In the genomic region with DNA sequence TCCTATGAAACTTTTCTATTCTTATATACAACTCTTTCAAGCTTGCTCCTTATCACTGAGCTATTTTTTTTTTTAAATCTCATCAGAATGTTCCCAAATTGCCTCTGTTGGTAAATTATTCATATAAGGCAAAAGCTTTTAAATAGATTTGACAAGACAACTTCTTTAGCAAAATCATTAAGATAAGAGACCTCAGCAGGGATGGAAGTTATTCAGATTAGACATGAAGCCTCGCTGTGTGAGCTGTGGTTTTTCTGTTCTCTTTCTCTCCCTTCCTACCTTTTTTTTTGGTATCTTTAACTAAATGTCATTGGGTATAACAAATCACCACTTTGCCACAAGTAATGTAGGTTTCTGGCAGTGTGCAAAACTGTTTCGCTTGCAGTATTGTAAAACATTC, we compare ENCODE assay signal across 15 cellular contexts.
DNase-seq lines count a peak whose midpoint lies in the region; ATAC-seq and TF ChIP-seq lines count a peak whose summit lies in the region.
"Had no signal": no experiment of that assay in that cellular context is flagged by ENCODE, and none has a peak within 500 bp of the region (broad histone marks: within the 10 kb centered on the region; RNA-seq: fewer than 3 reads in every experiment).

No MANE protein-coding gene starts in this region.

- no peak overlapping the region for H2AFZ ChIP-seq in smooth muscle cell (ENCODE audit: low read depth)
- H2AFZ ChIP-seq: GM23248 had no signal

- in situ Hi-C loops in Panc1 (cut with HindIII; ENCODE audit: low pct_unique_long_range_greater_than_20kb, low sequenced_read_pairs), result no loop called here

- H3F3A ChIP-seq in smooth muscle cell (ENCODE audit: low read depth), result no peaks in the 10 kb centered on the region

- TF ChIP-seq EP300 in tibial nerve (IDR thresholded peaks at IDR 0.05), result no peak

- ATAC-seq in Panc1, result no peak
- ATAC-seq in foreskin keratinocyte, result no peak

- no peaks in the 10 kb centered on the region for H4K20me1 ChIP-seq in smooth muscle cell (ENCODE audit: low read depth)
- H4K20me1 ChIP-seq: BLaER1 had no signal

- H3K4me1 ChIP-seq in HEK293 (ENCODE audit: control insufficient read depth, insufficient read depth, low read length), result peaks cover 27% of the 10 kb centered on the region
- H3K4me1 ChIP-seq in Panc1 (ENCODE audit: control insufficient read depth, insufficient read depth, low read length), result no peaks in the 10 kb centered on the region
- peaks cover 12% of the 10 kb centered on the region for H3K4me1 ChIP-seq in foreskin keratinocyte
- no peaks in the 10 kb centered on the region for H3K4me1 ChIP-seq in smooth muscle cell (ENCODE audit: low read depth)
- no peaks in the 10 kb centered on the region for H3K4me1 ChIP-seq in tibial nerve
- H3K4me1 ChIP-seq: BLaER1, HAP-1 had no signal

- POLR2A ChIA-PET in HEK293 (lab: Yijun Ruan, JAX) (no interaction called here), Panc1 (lab: Charles Lee) (interaction anchor here (0.6 kb wide), 1 partner anchor 470 kb away, joined by 6 read pairs; no protein-coding TSS in a partner anchor)

- no peak for TF ChIP-seq POLR2A in tibial nerve (IDR thresholded peaks at IDR 0.05)

- no peak overlapping the region for H3K27ac ChIP-seq in HEK293 (ENCODE audit: extremely low read depth, low read depth, low read length)
- peak overlapping the region; percentile 29; the same call in 1 of the 2 replicates for H3K27ac ChIP-seq in Panc1 (ENCODE audit: low read length)
- H3K27ac ChIP-seq in foreskin keratinocyte, result peak overlapping the region; percentile 82
- no peak overlapping the region for H3K27ac ChIP-seq in smooth muscle cell (ENCODE audit: low read depth)
- H3K27ac ChIP-seq in tibial nerve, result no peak overlapping the region
- H3K27ac ChIP-seq in caudate nucleus (ENCODE audit: low read depth, low read length), result no peak overlapping the region
- no peak overlapping the region for H3K27ac ChIP-seq in substantia nigra (ENCODE audit: low read depth, low read length, poor library complexity, severe bottlenecking)
- H3K27ac ChIP-seq: BLaER1, GM23248 had no signal

- no peaks in the 10 kb centered on the region for H3K9me3 ChIP-seq in HEK293 (ENCODE audit: control insufficient read depth, insufficient read depth, low read depth, low read length)
- no peaks in the 10 kb centered on the region for H3K9me3 ChIP-seq in Panc1 (ENCODE audit: control insufficient read depth, insufficient read depth, low read depth, low read length)
- no peaks in the 10 kb centered on the region for H3K9me3 ChIP-seq in smooth muscle cell (replicated peaks; ENCODE audit: low read depth)
- no peaks in the 10 kb centered on the region for H3K9me3 ChIP-seq in tibial nerve
- H3K9me3 ChIP-seq: BLaER1, HAP-1 had no signal

- H3K9ac ChIP-seq in smooth muscle cell (ENCODE audit: low read depth), result no peak overlapping the region
- H3K9ac ChIP-seq: BLaER1, GM23248 had no signal

- H3K4me3 ChIP-seq in HEK293 (ENCODE audit: low read depth, low read length), result no peak overlapping the region
- no peak overlapping the region for H3K4me3 ChIP-seq in Panc1 (ENCODE audit: low read depth in 2 of 2, low read length in 2 of 2)
- H3K4me3 ChIP-seq in smooth muscle cell, result no peak overlapping the region
- H3K4me3 ChIP-seq in tibial nerve, result no peak overlapping the region
- H3K4me3 ChIP-seq: BLaER1, GM23248, HAP-1 had no signal

- no peak for TF ChIP-seq CTCF in HEK293 (tag by site-specific recombination; IDR thresholded peaks at IDR 0.05)
- TF ChIP-seq CTCF in Panc1 (IDR thresholded peaks at IDR 0.05), result no peak
- no peak for TF ChIP-seq CTCF in foreskin keratinocyte (conservative IDR thresholded peaks at IDR 0.05)
- no peak for TF ChIP-seq CTCF in smooth muscle cell (IDR thresholded peaks at IDR 0.05; ENCODE audit: borderline replicate concordance, insufficient read depth, poor library complexity, severe bottlenecking)
- no peak for TF ChIP-seq CTCF in tibial nerve (IDR thresholded peaks at IDR 0.05)

- no TSS peak for BruUV-seq in Panc1 (replicated peaks; lab: Mats Ljungman, UMichigan)

- H3K27me3 ChIP-seq in Panc1 (ENCODE audit: control insufficient read depth, insufficient read depth, low read length) (no peaks in the 10 kb centered on the region), foreskin keratinocyte (no peaks in the 10 kb centered on the region), smooth muscle cell (ENCODE audit: low read depth) (no peaks in the 10 kb centered on the region), tibial nerve (no peaks in the 10 kb centered on the region)
- H3K27me3 ChIP-seq: BLaER1 had no signal

- H3K36me3 ChIP-seq in HEK293 (ENCODE audit: control insufficient read depth in 2 of 2, insufficient read depth in 1 of 2, low read length in 2 of 2) (no peaks in the 10 kb centered on the region), Panc1 (ENCODE audit: control insufficient read depth, insufficient read depth, low read length) (no peaks in the 10 kb centered on the region), smooth muscle cell (ENCODE audit: low read depth) (no peaks in the 10 kb centered on the region), tibial nerve (no peaks in the 10 kb centered on the region)
- H3K36me3 ChIP-seq: BLaER1, HAP-1 had no signal

- CTCF ChIA-PET in HEK293 (lab: Yijun Ruan, JAX) (no interaction called here), Panc1 (lab: Charles Lee) (no interaction called here)

- intact Hi-C loops in Panc1 (cut with micrococcal nuclease; ENCODE audit: unreplicated experiment), result no loop called here

- H3K79me2 ChIP-seq in smooth muscle cell (ENCODE audit: low read depth), result no peaks in the 10 kb centered on the region

- DNase-seq in Panc1 (ENCODE audit: low read depth, low spot score) (no peak), foreskin keratinocyte (no peak), smooth muscle cell (lab: John Stamatoyannopoulos, UW; ENCODE audit: unreplicated experiment) (no peak), tibial nerve (ENCODE audit: low spot score in 2 of 2) (no peak), caudate nucleus (lab: John Stamatoyannopoulos, UW) (no peak), substantia nigra (lab: John Stamatoyannopoulos, UW) (no peak)
- DNase-seq: 8988T; CD4-positive, alpha-beta memory T cell; DMS153; DMS79; GDM1; GM23248 had no signal

- H3K4me2 ChIP-seq in smooth muscle cell, result peak overlapping the region; percentile 33
- H3K4me2 ChIP-seq: BLaER1 had no signal

- 46% methylated on average over 2 of the region's 2 CpGs for WGBS in smooth muscle cell (ENCODE audit: low lambda C conversion rate)
- WGBS in tibial nerve, 2 donors, result 87 to 91% methylated on average over 2 of the region's 2 CpGs

TF ChIP-seq in HEK293, 187 proteins besides CTCF, POLR2A, EP300 and RAD21:
- TF ChIP-seq ZNF37A (tag by site-specific recombination; IDR thresholded peaks at IDR 0.05) (no peak), SCRT2 (tag by site-specific recombination; IDR thresholded peaks at IDR 0.05) (no peak), ZIC2 (tag by site-specific recombination; IDR thresholded peaks at IDR 0.05) (no peak)
- TF ChIP-seq, protein P1, sequence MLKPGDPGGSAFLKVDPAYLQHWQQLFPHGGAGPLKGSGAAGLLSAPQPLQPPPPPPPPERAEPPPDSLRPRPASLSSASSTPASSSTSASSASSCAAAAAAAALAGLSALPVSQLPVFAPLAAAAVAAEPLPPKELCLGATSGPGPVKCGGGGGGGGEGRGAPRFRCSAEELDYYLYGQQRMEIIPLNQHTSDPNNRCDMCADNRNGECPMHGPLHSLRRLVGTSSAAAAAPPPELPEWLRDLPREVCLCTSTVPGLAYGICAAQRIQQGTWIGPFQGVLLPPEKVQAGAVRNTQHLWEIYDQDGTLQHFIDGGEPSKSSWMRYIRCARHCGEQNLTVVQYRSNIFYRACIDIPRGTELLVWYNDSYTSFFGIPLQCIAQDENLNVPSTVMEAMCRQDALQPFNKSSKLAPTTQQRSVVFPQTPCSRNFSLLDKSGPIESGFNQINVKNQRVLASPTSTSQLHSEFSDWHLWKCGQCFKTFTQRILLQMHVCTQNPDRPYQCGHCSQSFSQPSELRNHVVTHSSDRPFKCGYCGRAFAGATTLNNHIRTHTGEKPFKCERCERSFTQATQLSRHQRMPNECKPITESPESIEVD (tag by site-specific recombination; IDR thresholded peaks at IDR 0.05), result peak; percentile 41; the same call in 1 of the 2 replicates
TF ChIP-seq in HEK293: peak in this region for 1.

Comparison
In these comparisons a context has a peak if more than half of its experiments do, and no peak if none do; other contexts are left out.
1. H3K27ac ChIP-seq: peak in Panc1 (single experiment) and foreskin keratinocyte (single experiment); none in HEK293 (single experiment), smooth muscle cell (single experiment), tibial nerve (0 of 4), caudate nucleus (single experiment) and substantia nigra (single experiment).